Comparison of ENCODE assay signal across 8 cellular contexts in genomic region chr1:227948493-227949260, GRCh38. TPM values are rescaled to one million over a fixed set of nuclear protein-coding genes. Genes with fewer than 3 reads are reported as not detected.
DNase-seq lines count a peak whose midpoint lies in the region; ATAC-seq and TF ChIP-seq lines count a peak whose summit lies in the region.

No MANE protein-coding gene starts in this region.

- H3K36me3 ChIP-seq in NT2/D1 (ENCODE audit: insufficient read depth, insufficient read length, low read length), result peaks cover 22% of the 10 kb centered on the region
- H3K36me3 ChIP-seq in trophoblast cell (ENCODE audit: control insufficient read depth in 1 of 2, insufficient read depth in 2 of 2, low read length in 2 of 2), result no peaks in the 10 kb centered on the region

- no peaks in the 10 kb centered on the region for H3K9me3 ChIP-seq in NT2/D1 (ENCODE audit: insufficient read depth, low read length)
- no peaks in the 10 kb centered on the region for H3K9me3 ChIP-seq in trophoblast cell (ENCODE audit: insufficient read depth, low read depth, low read length)

- no peak overlapping the region for H3K27ac ChIP-seq in trophoblast cell (ENCODE audit: low read depth, low read length)

- peaks cover 14% of the 10 kb centered on the region for H3K27me3 ChIP-seq in NT2/D1 (ENCODE audit: insufficient read depth, insufficient read length)
- no peaks in the 10 kb centered on the region for H3K27me3 ChIP-seq in trophoblast cell (ENCODE audit: insufficient read depth, low read length)

- H4K12ac ChIP-seq in trophoblast cell (ENCODE audit: low read depth, low read length), result no peak overlapping the region

- peak overlapping the region; percentile 88 for H3K4me2 ChIP-seq in trophoblast cell (ENCODE audit: low read length)

- H3K14ac ChIP-seq in trophoblast cell (ENCODE audit: low read length), result no peak overlapping the region

- H3K18ac ChIP-seq in trophoblast cell (ENCODE audit: low read length), result peak overlapping the region; percentile 13

- H2AK5ac ChIP-seq in trophoblast cell (ENCODE audit: low read length), result no peak overlapping the region

- peak overlapping the region; percentile 58 for H4K91ac ChIP-seq in trophoblast cell (ENCODE audit: low read depth, low read length)

- ATAC-seq in GM21717 (IDR thresholded peaks at IDR 0.05; ENCODE audit: unreplicated experiment), result no peak
- no peak for ATAC-seq in GM18505 (IDR thresholded peaks at IDR 0.05; ENCODE audit: unreplicated experiment)

- no peak overlapping the region for H2BK120ac ChIP-seq in trophoblast cell (ENCODE audit: insufficient read depth, low read length, poor library complexity)

- peaks cover 45% of the 10 kb centered on the region for H3K4me1 ChIP-seq in NT2/D1 (ENCODE audit: insufficient read depth, insufficient read length)
- peaks cover 18 to 30% of the 10 kb centered on the region in 2 experiments for H3K4me1 ChIP-seq in trophoblast cell (ENCODE audit: control insufficient read depth in 1 of 2, insufficient read depth in 2 of 2, low read length in 2 of 2)

- H3K4ac ChIP-seq in trophoblast cell (ENCODE audit: low read depth, low read length), result no peak overlapping the region

- H2BK5ac ChIP-seq in trophoblast cell (ENCODE audit: low read depth, low read length, poor library complexity), result no peak overlapping the region

- H2AFZ ChIP-seq in trophoblast cell (ENCODE audit: insufficient read depth, low read length, poor library complexity), result peak overlapping the region; percentile 9

- peaks cover 7% of the 10 kb centered on the region for H3K79me2 ChIP-seq in trophoblast cell (ENCODE audit: control insufficient read depth, insufficient read depth, low read length, poor library complexity)

- no peak overlapping the region for H3K23ac ChIP-seq in trophoblast cell (ENCODE audit: low read length)

- H3K9ac ChIP-seq in NT2/D1 (ENCODE audit: insufficient read length, low read depth), result peak overlapping the region; percentile 87
- no peak overlapping the region for H3K9ac ChIP-seq in trophoblast cell (ENCODE audit: low read length)

- TF ChIP-seq POLR2A in GM18505 (IDR thresholded peaks at IDR 0.05; ENCODE audit: borderline replicate concordance, extremely low read depth, insufficient read depth, insufficient read length), result no peak

- H4K8ac ChIP-seq in trophoblast cell (ENCODE audit: low read depth, low read length), result no peak overlapping the region

- no peak overlapping the region for H2BK12ac ChIP-seq in trophoblast cell (ENCODE audit: low read length)

- H3K4me3 ChIP-seq in NT2/D1 (ENCODE audit: insufficient read length, low read depth) (peak overlapping the region; percentile 77), epithelial cell of esophagus (ENCODE audit: low read length) (peak overlapping the region; percentile 1), trophoblast cell (ENCODE audit: low read depth, low read length) (peak overlapping the region; percentile 73)

- H3K79me1 ChIP-seq in trophoblast cell (ENCODE audit: low read length), result peaks cover 8% of the 10 kb centered on the region

- WGBS in trophoblast cell (ENCODE audit: extremely low coverage, insufficient coverage, insufficient read length), result no CpG with 5 or more reads among the region's 25 CpGs

- no peak for TF ChIP-seq CTCF in epithelial cell of esophagus (IDR thresholded peaks at IDR 0.05; ENCODE audit: insufficient read depth, low read depth, low read length, missing control alignments)

- DNase-seq in D341Med (ENCODE audit: low spot score) (peak; percentile 60), NT2/D1 (ENCODE audit: low read depth, low spot score) (no peak), epithelial cell of esophagus (ENCODE audit: low read depth) (peak; percentile 11), trophoblast cell (peak in 1 of 2 donors; percentile 13), NCI-H128 (lab: John Stamatoyannopoulos, UW; ENCODE audit: unreplicated experiment) (no peak), RKO (ENCODE audit: low spot score) (no peak)

RNA-seq across cellular contexts. Expression of gene WNT9A, which starts 0.9 kb away (rescaled TPM):
- polyA plus RNA-seq in trophoblast cell (2013), result 5.1 and 5.7 TPM in 2 replicates

RNA-seq across cellular contexts. Expression of gene WNT3A, which starts 58.1 kb away (rescaled TPM):
- 1.6 TPM in 2 replicates for polyA plus RNA-seq in trophoblast cell (2013)

Comparison
In these comparisons a context has a peak if more than half of its experiments do, and no peak if none do; other contexts are left out.
1. DNase-seq: peak in D341Med (single experiment) and epithelial cell of esophagus (single experiment); none in NT2/D1 (single experiment), NCI-H128 (single experiment) and RKO (single experiment).
2. H3K4me3 ChIP-seq: peak in every context shown above with its lines; median percentile 77 in NT2/D1; 73 in trophoblast cell; 1 in epithelial cell of esophagus.